34 cellular contexts compared by ENCODE assay signal in genomic region chr14:80433811-80434210, GRCh38.
"Had no signal": no experiment of that assay in that cellular context is flagged by ENCODE, and none has a peak within 500 bp of the region (broad histone marks: within the 10 kb centered on the region; RNA-seq: fewer than 3 reads in every experiment).

No MANE protein-coding gene starts in this region.

- H3K27ac ChIP-seq: KMS-11 had no signal

- H3K36me3 ChIP-seq: MG63 had no signal

- H3K4me3 ChIP-seq: MG63 had no signal

- H3K4me2 ChIP-seq: KMS-11 had no signal

- H3K27me3 ChIP-seq: MG63 had no signal

- DNase-seq: Karpas-422, Kasumi-1, KG1, MG63, MM.1S, MV-4-11, NCI-H1048, NCI-H1092, NCI-H1092 treated with DMSO at 0.1 percent for 48 hours, NCI-H1105, NCI-H1105 treated with DMSO at 0.1 percent for 48 hours, NCI-H1417 treated with DMSO at 0.1 percent for 48 hours, NCI-H1436, NCI-H1436 treated with DMSO at 0.1 percent for 48 hours, NCI-H1694, NCI-H1694 treated with DMSO at 0.1 percent for 48 hours, NCI-H187, NCI-H187 treated with DMSO at 0.1 percent for 48 hours, NCI-H1930, NCI-H2029, NCI-H2029 treated with DMSO at 0.1 percent for 48 hours, NCI-H2081, NCI-H2081 treated with DMSO at 0.1 percent for 48 hours, NCI-H2107, NCI-H2171, NCI-H2171 treated with DMSO at 0.1 percent for 48 hours, NCI-H2227 treated with DMSO at 0.1 percent for 48 hours, NCI-H226, NCI-H345, NCI-H446, NCI-H446 treated with DMSO at 0.1 percent for 48 hours, NCI-H510A, NCI-H510A treated with DMSO at 0.1 percent for 48 hours had no signal

- H3K9ac ChIP-seq: KMS-11 had no signal

- H3K9me3 ChIP-seq: MG63 had no signal
